In the genomic region with DNA sequence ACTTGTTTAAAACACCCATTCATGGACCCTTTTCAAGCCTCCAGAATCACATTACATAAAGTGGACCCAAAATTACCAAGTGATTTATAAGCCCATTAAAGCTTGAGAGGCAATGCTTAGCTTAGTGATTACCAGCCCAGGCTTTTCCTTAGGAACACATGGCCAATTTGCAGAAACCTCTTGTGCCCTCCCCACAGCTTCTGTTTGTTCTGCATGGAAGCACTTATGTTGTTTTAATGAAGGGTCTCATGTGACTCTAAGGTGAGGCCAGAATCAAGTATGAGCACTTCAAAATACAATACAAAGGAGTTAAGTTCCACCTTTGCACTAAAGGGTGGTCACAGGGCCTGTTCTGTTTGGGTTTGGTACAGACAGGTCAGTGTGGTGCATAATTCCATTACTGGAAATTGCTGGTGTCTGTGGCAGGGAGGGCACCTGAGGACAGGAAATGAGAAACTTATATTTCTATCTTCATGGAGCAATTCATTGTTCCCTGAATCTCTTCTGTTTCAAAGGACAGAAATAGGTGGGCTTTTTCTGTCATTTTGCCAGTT, we compare ENCODE assay signal across 31 cellular contexts. TPM values are rescaled to one million over a fixed set of nuclear protein-coding genes. Genes with fewer than 3 reads are reported as not detected.
DNase-seq lines count a peak whose midpoint lies in the region; ATAC-seq lines count a peak whose summit lies in the region.
"Had no signal": no experiment of that assay in that cellular context is flagged by ENCODE, and none has a peak within 500 bp of the region (broad histone marks: within the 10 kb centered on the region; RNA-seq: fewer than 3 reads in every experiment).

No MANE protein-coding gene starts in this region.

- no peak overlapping the region for H2BK5ac ChIP-seq in neuronal stem cell (ENCODE audit: low read length)

- H2BK120ac ChIP-seq in neuronal stem cell (ENCODE audit: low read depth, low read length) = no peak overlapping the region

- H3K36me3 ChIP-seq in neuronal stem cell (replicated peaks in 1 of 2; ENCODE audit: control insufficient read depth in 2 of 2, insufficient read depth in 2 of 2, low read length in 2 of 2) = peaks cover 3 to 68% of the 10 kb centered on the region in 2 donors
- H3K36me3 ChIP-seq: adrenal gland, Peyer's patch, prostate gland, uterus had no signal

- no peak overlapping the region for H2BK15ac ChIP-seq in neuronal stem cell (ENCODE audit: low read length)

- H3K4me2 ChIP-seq in neuronal stem cell (ENCODE audit: insufficient read depth, low read length, poor library complexity, severe bottlenecking) = no peak overlapping the region

- no peak overlapping the region for H3K4ac ChIP-seq in neuronal stem cell (ENCODE audit: low read length)

- no peaks in the 10 kb centered on the region for H3K27me3 ChIP-seq in neuronal stem cell (ENCODE audit: control insufficient read depth in 3 of 3, insufficient read depth in 3 of 3, low read depth in 1 of 3, low read length in 3 of 3)
- H3K27me3 ChIP-seq: adrenal gland, esophagus muscularis mucosa, Peyer's patch, sigmoid colon, stomach, uterus had no signal

- H4K8ac ChIP-seq in neuronal stem cell (ENCODE audit: low read depth, low read length) = no peak overlapping the region

- H3K9me3 ChIP-seq in neuronal stem cell (replicated peaks in 1 of 2; ENCODE audit: control insufficient read depth in 2 of 2, insufficient read depth in 1 of 2, low read depth in 1 of 2, low read length in 2 of 2) = peaks cover 1 to 65% of the 10 kb centered on the region in 2 donors
- H3K9me3 ChIP-seq: adrenal gland, esophagus muscularis mucosa, Peyer's patch, prostate gland, sigmoid colon, uterus had no signal

- no peak overlapping the region for H2AK5ac ChIP-seq in neuronal stem cell (ENCODE audit: low read depth, low read length)

- ATAC-seq in HG03442 (IDR thresholded peaks at IDR 0.05; ENCODE audit: unreplicated experiment) = no peak
- ATAC-seq: activated T-helper 17 cell treated with anti-CD3 and anti-CD28 coated beads, Interleukin-2, amount 50 U/mL, for 72 hours had no signal

- no peak overlapping the region for H2BK12ac ChIP-seq in neuronal stem cell (ENCODE audit: low read length)

- no peak overlapping the region for H3K23ac ChIP-seq in neuronal stem cell (ENCODE audit: low read depth, low read length, poor library complexity)

- H3K14ac ChIP-seq in neuronal stem cell (ENCODE audit: low read length) = no peak overlapping the region

- DNase-seq in DMS53 (lab: John Stamatoyannopoulos, UW) (peak; percentile 11), DMS53 treated with DMSO at 0.1 percent for 48 hours (lab: John Stamatoyannopoulos, UW; ENCODE audit: unreplicated experiment) (no peak), NCI-H1436 (lab: John Stamatoyannopoulos, UW) (peak; percentile 74), NCI-H748 treated with DMSO at 0.1 percent for 48 hours (lab: John Stamatoyannopoulos, UW) (peak; percentile 2), neuronal stem cell (ENCODE audit: low spot score) (no peak), SHP77 (lab: John Stamatoyannopoulos, UW) (no peak), mesenteric fat pad (ENCODE audit: low spot score) (no peak)
- DNase-seq: 8988T; activated CD4-positive, alpha-beta T cell treated with anti-CD3 and anti-CD28 coated beads for 4 hours; activated naive CD4-positive, alpha-beta T cell treated with anti-CD3 and anti-CD28 coated beads, Interleukin-2, amount 10 ng/mL, durations not matched to agents 7 days and 5 days; adrenal gland; C1 segment of cervical spinal cord; central memory CD4-positive, alpha-beta T cell; dermis blood vessel endothelial cell; foreskin fibroblast; GM23248; head of caudate nucleus; islet precursor cell; NCI-H1694; Peyer's patch; SHP77 treated with DMSO at 0.1 percent for 48 hours; sigmoid colon; stimulated activated CD4-positive, alpha-beta T cell treated with anti-CD3 and anti-CD28 coated beads, Interleukin-12 subunit alpha, Interleukin-12 subunit beta, amount 100 ng/mL, for 4 hours; stimulated activated CD4-positive, alpha-beta T cell treated with anti-CD3 and anti-CD28 coated beads, Interleukin-2, amount 100 ng/mL, for 48 hours; stomach; uterus had no signal

- peaks cover 1% of the 10 kb centered on the region for H3K79me1 ChIP-seq in neuronal stem cell (ENCODE audit: low read depth, low read length)

- H2AFZ ChIP-seq in neuronal stem cell (ENCODE audit: low read length) = no peak overlapping the region
- H2AFZ ChIP-seq: GM23248 had no signal

- no peak overlapping the region for H3K18ac ChIP-seq in neuronal stem cell (ENCODE audit: low read length)

- H4K91ac ChIP-seq in neuronal stem cell (ENCODE audit: low read depth, low read length, poor library complexity) = no peak overlapping the region

- H3K9ac ChIP-seq in neuronal stem cell (ENCODE audit: low read depth, low read length, poor library complexity) = no peak overlapping the region
- H3K9ac ChIP-seq: GM23248 had no signal

- H3K4me3 ChIP-seq in neuronal stem cell (ENCODE audit: low read length in 2 of 2) = no peak overlapping the region
- H3K4me3 ChIP-seq: adrenal gland, esophagus muscularis mucosa, GM23248, Peyer's patch, prostate gland, sigmoid colon, stomach, uterus had no signal

- H3K4me1 ChIP-seq in neuronal stem cell (ENCODE audit: control insufficient read depth in 2 of 2, insufficient read depth in 1 of 2, low read depth in 1 of 2, low read length in 2 of 2) = no peaks in the 10 kb centered on the region
- H3K4me1 ChIP-seq: adrenal gland, Peyer's patch, prostate gland had no signal

- H3K27ac ChIP-seq in neuronal stem cell (replicated peaks; ENCODE audit: low read length) = peak overlapping the region; percentile 6
- H3K27ac ChIP-seq: adrenal gland, esophagus muscularis mucosa, GM23248, Peyer's patch, prostate gland, sigmoid colon, stomach, uterus had no signal

RNA-seq across cellular contexts. Expression of a gene that starts 15.3 kb away (rescaled TPM):
- 8.8 TPM for polyA plus RNA-seq in neuronal stem cell (2013, experiment 1 of 2)
- 9.3 TPM for polyA plus RNA-seq in neuronal stem cell (2013, experiment 2 of 2)
- 2.9 TPM for total RNA-seq in mesenteric fat pad
- total RNA-seq: NCI-H460 had no signal

Comparison
In these comparisons a context has a peak if more than half of its experiments do, and no peak if none do; other contexts are left out.
1. DNase-seq: peak in DMS53 (single experiment), NCI-H1436 (single experiment) and NCI-H748 treated with DMSO at 0.1 percent for 48 hours (single experiment); none in DMS53 treated with DMSO at 0.1 percent for 48 hours (single experiment), neuronal stem cell (single experiment), SHP77 (0 of 2) and mesenteric fat pad (single experiment).